22 cellular contexts compared by ENCODE assay signal in genomic region chr12:26724309-26724702, GRCh38.
DNase-seq lines count a peak whose midpoint lies in the region; ATAC-seq and TF ChIP-seq lines count a peak whose summit lies in the region.
"Had no signal": no experiment of that assay in that cellular context is flagged by ENCODE, and none has a peak within 500 bp of the region (broad histone marks: within the 10 kb centered on the region; RNA-seq: fewer than 3 reads in every experiment).

No MANE protein-coding gene starts in this region.

- H2AFZ ChIP-seq in SK-N-SH (ENCODE audit: low read depth), result peak overlapping the region; percentile 26; the same call in 1 of the 2 replicates

- no peaks in the 10 kb centered on the region for H4K20me1 ChIP-seq in SK-N-SH (ENCODE audit: insufficient read depth)

- POLR2A ChIA-PET in SK-N-SH (lab: Yijun Ruan, JAX), result no interaction called here

- no peaks in the 10 kb centered on the region for H3K27me3 Mint-ChIP-seq in immature natural killer cell (ENCODE audit: low read depth in 3 of 3)
- H3K27me3 Mint-ChIP-seq: activated CD4-positive, alpha-beta memory T cell treated with anti-CD3 and anti-CD28 coated beads for 36 hours had no signal

- no peak for TF ChIP-seq RAD21 in SK-N-SH (IDR thresholded peaks at IDR 0.05; ENCODE audit: low read length)

- WGBS in SK-N-SH (ENCODE audit: low lambda C conversion rate), result 60% methylated on average over 4 of the region's 4 CpGs

- no peak for TF ChIP-seq CTCF in SK-N-SH (IDR thresholded peaks at IDR 0.05)
- no peak for TF ChIP-seq CTCF in breast epithelium (IDR thresholded peaks at IDR 0.05)
- TF ChIP-seq CTCF in tibial artery (IDR thresholded peaks at IDR 0.05), result no peak

- H3K27ac ChIP-seq in SK-N-SH (ENCODE audit: low read depth in 2 of 2, low read length in 1 of 2), result peak overlapping the region; percentile 55 to 58
- H3K27ac ChIP-seq in breast epithelium, result peak overlapping the region; percentile 41 to 44
- peak overlapping the region; percentile 60 for H3K27ac ChIP-seq in muscle layer of colon (ENCODE audit: low read depth, low read length)
- H3K27ac ChIP-seq in tibial artery, result peak overlapping the region; percentile 10 to 24
- H3K27ac ChIP-seq: colonic mucosa had no signal

- H3K9me2 ChIP-seq in SK-N-SH, result no peaks in the 10 kb centered on the region

- no peaks in the 10 kb centered on the region for H3K27me3 ChIP-seq in SK-N-SH (ENCODE audit: insufficient read depth)
- H3K27me3 ChIP-seq in breast epithelium, result no peaks in the 10 kb centered on the region
- H3K27me3 ChIP-seq in muscle layer of colon (ENCODE audit: control insufficient read depth in 1 of 2, insufficient read depth in 2 of 2, low read length in 2 of 2), result no peaks in the 10 kb centered on the region
- no peaks in the 10 kb centered on the region for H3K27me3 ChIP-seq in tibial artery
- H3K27me3 ChIP-seq: BE2C, colonic mucosa had no signal

- peaks cover 0 to 2% of the 10 kb centered on the region in 2 experiments for H3K36me3 ChIP-seq in SK-N-SH (replicated peaks in 1 of 2; ENCODE audit: control insufficient read depth in 1 of 2, insufficient read depth in 2 of 2, low read length in 1 of 2)
- no peaks in the 10 kb centered on the region for H3K36me3 ChIP-seq in breast epithelium
- H3K36me3 ChIP-seq in muscle layer of colon (ENCODE audit: insufficient read depth, low read length), result no peaks in the 10 kb centered on the region
- no peaks in the 10 kb centered on the region for H3K36me3 ChIP-seq in tibial artery
- H3K36me3 ChIP-seq: BE2C, colonic mucosa had no signal

- CTCF ChIA-PET in SK-N-SH (lab: Yijun Ruan, JAX), result interaction anchor here (1.3 kb wide), 1 partner anchor 161 kb away, joined by 4 read pairs; no protein-coding TSS in a partner anchor

- H3K36me3 Mint-ChIP-seq in immature natural killer cell, result peaks cover 0 to 16% (median 10%) of the 10 kb centered on the region in 3 donors

- DNase-seq in SK-N-SH, result no peak
- DNase-seq in breast epithelium (ENCODE audit: low spot score in 2 of 2), result no peak
- DNase-seq in tibial artery, result no peak
- no peak for DNase-seq in ecto neural progenitor cell (ENCODE audit: low spot score)
- no peak for DNase-seq in immature natural killer cell
- DNase-seq: activated CD4-positive, alpha-beta memory T cell treated with anti-CD3 and anti-CD28 coated beads for 36 hours; activated naive CD4-positive, alpha-beta T cell treated with anti-CD3 and anti-CD28 coated beads for 36 hours; activated T-cell treated with anti-CD3 and anti-CD28 coated beads, Interleukin-2, amount 50 U/mL, for 1 hour; BE2C; colonic mucosa; GOT3; mucosa of descending colon; NCI-H1092; NCI-H2081; NCI-H524; nucleus accumbens; stimulated activated CD4-positive, alpha-beta T cell treated with anti-CD3 and anti-CD28 coated beads, Interleukin-2, amount 100 ng/mL, for 24 hours; stimulated activated naive CD8-positive, alpha-beta T cell treated with anti-CD3 and anti-CD28 coated beads, Interleukin-15, Interleukin-2, amounts not matched to agents 100 U/mL and 50 U/mL, for 24 hours had no signal

- no peak for TF ChIP-seq EP300 in SK-N-SH (IDR thresholded peaks at IDR 0.05; ENCODE audit: borderline replicate concordance in 1 of 2, low read depth in 1 of 2, low read length in 1 of 2)

- no peaks in the 10 kb centered on the region for H3K9me3 ChIP-seq in SK-N-SH
- no peaks in the 10 kb centered on the region for H3K9me3 ChIP-seq in breast epithelium
- no peaks in the 10 kb centered on the region for H3K9me3 ChIP-seq in muscle layer of colon (ENCODE audit: low read length)
- no peaks in the 10 kb centered on the region for H3K9me3 ChIP-seq in tibial artery
- H3K9me3 ChIP-seq: BE2C, colonic mucosa, mucosa of descending colon had no signal

- no peak for TF ChIP-seq POLR2A in breast epithelium (IDR thresholded peaks at IDR 0.05)

- no peak overlapping the region for H3K27ac Mint-ChIP-seq in immature natural killer cell
- H3K27ac Mint-ChIP-seq: activated CD4-positive, alpha-beta memory T cell treated with anti-CD3 and anti-CD28 coated beads for 36 hours; activated naive CD4-positive, alpha-beta T cell treated with anti-CD3 and anti-CD28 coated beads for 36 hours; T-helper 1 cell treated with Interleukin-12 subunit alpha and Interleukin-12 subunit beta and Interleukin-4 antibody, amounts not matched to agents 30 μg/mL and 1 μg/mL, for 36 hours had no signal

- H3K9ac ChIP-seq in SK-N-SH (peak overlapping the region; percentile 15; the same call in 1 of the 2 replicates), muscle layer of colon (ENCODE audit: low read length) (peak overlapping the region; percentile 16)

- H3K9me3 Mint-ChIP-seq in immature natural killer cell, result no peaks in the 10 kb centered on the region
- H3K9me3 Mint-ChIP-seq: activated CD4-positive, alpha-beta memory T cell treated with anti-CD3 and anti-CD28 coated beads for 36 hours; activated naive CD4-positive, alpha-beta T cell treated with anti-CD3 and anti-CD28 coated beads for 36 hours; T-helper 1 cell treated with Interleukin-12 subunit alpha and Interleukin-12 subunit beta and Interleukin-4 antibody, amounts not matched to agents 30 μg/mL and 1 μg/mL, for 36 hours had no signal

- peaks cover 23 to 38% of the 10 kb centered on the region in 2 donors for H3K4me1 Mint-ChIP-seq in immature natural killer cell

- H3K4me3 ChIP-seq in SK-N-SH (ENCODE audit: low read depth in 2 of 2, low read length in 1 of 2) (no peak overlapping the region; a peak in 1 of 4 replicates), breast epithelium (no peak overlapping the region), muscle layer of colon (ENCODE audit: low read depth in 1 of 2, low read length in 2 of 2) (peak overlapping the region in 1 of 2 donors; percentile 9), tibial artery (no peak overlapping the region)
- H3K4me3 ChIP-seq: colonic mucosa, mucosa of descending colon had no signal

- ATAC-seq in SK-N-SH treated with all-trans-retinoic acid at 6 μM for 48 hours (no peak), HG02981 (IDR thresholded peaks at IDR 0.05; ENCODE audit: unreplicated experiment) (no peak)
- ATAC-seq: stimulated activated naive CD8-positive, alpha-beta T cell treated with anti-CD3 and anti-CD28 coated beads, Interleukin-15, Interleukin-2, amounts not matched to agents 100 U/mL and 50 U/mL, for 24 hours had no signal

- H3K79me2 ChIP-seq in SK-N-SH (ENCODE audit: insufficient read depth), result no peaks in the 10 kb centered on the region

- peak overlapping the region; percentile 42 for H3K4me2 ChIP-seq in SK-N-SH

- H3F3A ChIP-seq in SK-N-SH (replicated peaks; ENCODE audit: insufficient read depth), result peaks cover 9% of the 10 kb centered on the region

- H3K4me3 Mint-ChIP-seq in immature natural killer cell, result no peak overlapping the region
- H3K4me3 Mint-ChIP-seq: activated CD4-positive, alpha-beta memory T cell treated with anti-CD3 and anti-CD28 coated beads for 36 hours; activated naive CD4-positive, alpha-beta T cell treated with anti-CD3 and anti-CD28 coated beads for 36 hours; T-helper 1 cell treated with Interleukin-12 subunit alpha and Interleukin-12 subunit beta and Interleukin-4 antibody, amounts not matched to agents 30 μg/mL and 1 μg/mL, for 36 hours had no signal

- peaks cover 12 to 15% of the 10 kb centered on the region in 2 experiments for H3K4me1 ChIP-seq in SK-N-SH (ENCODE audit: control insufficient read depth in 1 of 2, insufficient read depth in 2 of 2, low read depth in 1 of 2, low read length in 1 of 2)
- H3K4me1 ChIP-seq in breast epithelium, result no peaks in the 10 kb centered on the region
- H3K4me1 ChIP-seq in muscle layer of colon (ENCODE audit: insufficient read depth, low read length), result peaks cover 28% of the 10 kb centered on the region
- peaks cover 0 to 24% (median 10%) of the 10 kb centered on the region in 4 donors for H3K4me1 ChIP-seq in tibial artery
- H3K4me1 ChIP-seq: colonic mucosa had no signal

- intact Hi-C loops in breast epithelium (cut with DNase I; ENCODE audit: low total_unique reads), result no loop called here
- intact Hi-C loops in tibial artery (cut with DNase I; ENCODE audit: low total_unique reads), result no loop called here

TF ChIP-seq in SK-N-SH, 30 proteins besides CTCF, POLR2A, EP300 and RAD21 (continues in another document):
- TF ChIP-seq CHD2 (IDR thresholded peaks at IDR 0.05; ENCODE audit: low read length, partially characterized antibody) (no peak), RCOR1 (IDR thresholded peaks at IDR 0.05; ENCODE audit: low read length) (no peak), POLR2AphosphoS5 (IDR thresholded peaks at IDR 0.05; ENCODE audit: low read depth, low read length) (no peak)

TF ChIP-seq in SK-N-SH treated with all-trans-retinoic acid at 6 μM for 48 hours, 23 proteins besides CTCF, POLR2A, EP300 and RAD21 (continues in another document):
- TF ChIP-seq, protein P1, sequence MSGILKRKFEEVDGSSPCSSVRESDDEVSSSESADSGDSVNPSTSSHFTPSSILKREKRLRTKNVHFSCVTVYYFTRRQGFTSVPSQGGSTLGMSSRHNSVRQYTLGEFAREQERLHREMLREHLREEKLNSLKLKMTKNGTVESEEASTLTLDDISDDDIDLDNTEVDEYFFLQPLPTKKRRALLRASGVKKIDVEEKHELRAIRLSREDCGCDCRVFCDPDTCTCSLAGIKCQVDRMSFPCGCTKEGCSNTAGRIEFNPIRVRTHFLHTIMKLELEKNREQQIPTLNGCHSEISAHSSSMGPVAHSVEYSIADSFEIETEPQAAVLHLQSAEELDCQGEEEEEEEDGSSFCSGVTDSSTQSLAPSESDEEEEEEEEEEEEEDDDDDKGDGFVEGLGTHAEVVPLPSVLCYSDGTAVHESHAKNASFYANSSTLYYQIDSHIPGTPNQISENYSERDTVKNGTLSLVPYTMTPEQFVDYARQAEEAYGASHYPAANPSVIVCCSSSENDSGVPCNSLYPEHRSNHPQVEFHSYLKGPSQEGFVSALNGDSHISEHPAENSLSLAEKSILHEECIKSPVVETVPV (CRISPR knock-in tag; IDR thresholded peaks at IDR 0.05), result no peak
- no peak for TF ChIP-seq TOX (CRISPR knock-in tag; IDR thresholded peaks at IDR 0.05; ENCODE audit: borderline replicate concordance)
- no peak for TF ChIP-seq CREB5 (CRISPR knock-in tag; IDR thresholded peaks at IDR 0.05; ENCODE audit: low read depth)
- no peak for TF ChIP-seq BACH2 (CRISPR knock-in tag; IDR thresholded peaks at IDR 0.05; ENCODE audit: borderline replicate concordance)
- TF ChIP-seq ISL1 (CRISPR knock-in tag; IDR thresholded peaks at IDR 0.05), result no peak
- no peak for TF ChIP-seq ZNF70 (CRISPR knock-in tag; IDR thresholded peaks at IDR 0.05)
- TF ChIP-seq ZNF565 (CRISPR knock-in tag; conservative IDR thresholded peaks at IDR 0.05; ENCODE audit: low read depth), result no peak
- no peak for TF ChIP-seq RARB (CRISPR knock-in tag; IDR thresholded peaks at IDR 0.05)
